ENCODE assay signal across 8 cellular contexts in genomic region chr17:82494236-82495055, GRCh38. TPM values are rescaled to one million over a fixed set of nuclear protein-coding genes. Genes with fewer than 3 reads are reported as not detected.
DNase-seq lines count a peak whose midpoint lies in the region; FAIRE-seq and TF ChIP-seq lines count a peak whose summit lies in the region.

No MANE protein-coding gene starts in this region.

- H3K4me2 ChIP-seq in MM.1S (ENCODE audit: low read depth, low read length): peak overlapping the region; percentile 51; the same call in 1 of the 2 replicates

- no peaks in the 10 kb centered on the region for H3K9me3 ChIP-seq in MM.1S (replicated peaks; ENCODE audit: insufficient read depth, low read length)
- no peaks in the 10 kb centered on the region for H3K9me3 ChIP-seq in SJSA1 (replicated peaks)

- H3K27ac ChIP-seq in MM.1S (ENCODE audit: low read length) (peak overlapping the region; percentile 87), SJSA1 (peak overlapping the region; percentile 35; the same call in 1 of the 2 replicates), substantia nigra (ENCODE audit: low read depth, low read length, poor library complexity, severe bottlenecking) (peak overlapping the region; percentile 24)

- H4K20me1 ChIP-seq in MM.1S (ENCODE audit: insufficient read depth, low read length): no peaks in the 10 kb centered on the region

- H3F3A ChIP-seq in MM.1S (ENCODE audit: insufficient read depth, low read length): peaks cover 54% of the 10 kb centered on the region

- H3K4me3 ChIP-seq in MM.1S (ENCODE audit: low read length): 0 out of 2 replicates have a peak overlapping the region, but pooled peaks have one; percentile 19
- H3K4me3 ChIP-seq in SJSA1: no peak overlapping the region

- H3K9ac ChIP-seq in MM.1S (ENCODE audit: low read length): peak overlapping the region; percentile 54

- H3K79me2 ChIP-seq in MM.1S (ENCODE audit: low read length): no peaks in the 10 kb centered on the region

- no peaks in the 10 kb centered on the region for H3K9me2 ChIP-seq in MM.1S (replicated peaks; ENCODE audit: insufficient read depth, low read length)

- DNase-seq in DMS53 (lab: John Stamatoyannopoulos, UW): peak; percentile 95
- peak; percentile 80 for DNase-seq in GOT3 (lab: John Stamatoyannopoulos, UW)
- peak; percentile 87 for DNase-seq in MM.1S
- peak; percentile 98 to 100 for DNase-seq in SJSA1 (ENCODE audit: low read depth in 1 of 2, low spot score in 2 of 2)
- DNase-seq in activated gamma-delta T cell treated with anti-CD3 and anti-CD28 coated beads, Interleukin-2, amount 50 U/mL, for 16 hours (ENCODE audit: low read depth): peak; percentile 89
- DNase-seq in frontal cortex (ENCODE audit: low spot score in 2 of 2): peak; percentile 88 to 92
- peak; percentile 79 for DNase-seq in non-pigmented ciliary epithelial cell (ENCODE audit: low read depth)
- DNase-seq in substantia nigra (lab: John Stamatoyannopoulos, UW): peak; percentile 47 to 91 (median 83)

- TF ChIP-seq CTCF in MM.1S (IDR thresholded peaks at IDR 0.05; ENCODE audit: low read length): peak; percentile 88

- peak overlapping the region; percentile 42 for H2AFZ ChIP-seq in MM.1S (ENCODE audit: low read length)

- no peaks in the 10 kb centered on the region for H3K36me3 ChIP-seq in MM.1S (replicated peaks; ENCODE audit: insufficient read depth, low read length)
- H3K36me3 ChIP-seq in SJSA1: no peaks in the 10 kb centered on the region

- H3K27me3 ChIP-seq in MM.1S (replicated peaks; ENCODE audit: insufficient read depth, low read length) (no peaks in the 10 kb centered on the region), SJSA1 (replicated peaks) (no peaks in the 10 kb centered on the region)

- no peak for FAIRE-seq in frontal cortex (lab: Jason Lieb, UNC)

- peaks cover 51% of the 10 kb centered on the region for H3K4me1 ChIP-seq in MM.1S (ENCODE audit: low read length)
- H3K4me1 ChIP-seq in SJSA1 (replicated peaks): peaks cover 34% of the 10 kb centered on the region

RNA-seq across cellular contexts. Expression of gene FOXK2, which starts 25.1 kb away (rescaled TPM):
- total RNA-seq in SJSA1 (2014; rRNA removed; shearing (Covaris generic)): 39.3 and 54.9 TPM in 2 replicates
- 40.8 TPM for total RNA-seq in frontal cortex

RNA-seq across cellular contexts. Expression of gene NARF, which starts 35.9 kb away (rescaled TPM):
- 41.6 and 58.5 TPM in 2 replicates for total RNA-seq in SJSA1 (2014; rRNA removed; shearing (Covaris generic))
- total RNA-seq in frontal cortex: 42.8 TPM

RNA-seq across cellular contexts. Expression of gene CYBC1, which starts 43.9 kb away (rescaled TPM):
- 71.4 and 106 TPM in 2 replicates for total RNA-seq in SJSA1 (2014; rRNA removed; shearing (Covaris generic))
- total RNA-seq in frontal cortex: 19.2 TPM

Comparison
In these comparisons a context has a peak if more than half of its experiments do, and no peak if none do; other contexts are left out.
1. H3K27ac ChIP-seq: peak in every context shown above with its lines; median percentile 87 in MM.1S; 35 in SJSA1; 24 in substantia nigra.